ENCODE assay signal across 23 cellular contexts in genomic region chr17:30854146-30854545, GRCh38. TPM values are rescaled to one million over a fixed set of nuclear protein-coding genes. Genes with fewer than 3 reads are reported as not detected.
DNase-seq lines count a peak whose midpoint lies in the region; ATAC-seq, FAIRE-seq and TF ChIP-seq lines count a peak whose summit lies in the region.
"Had no signal": no experiment of that assay in that cellular context is flagged by ENCODE, and none has a peak within 500 bp of the region (broad histone marks: within the 10 kb centered on the region; RNA-seq: fewer than 3 reads in every experiment).

No MANE protein-coding gene starts in this region.

- ATAC-seq in WTC11 = no peak
- no peak for ATAC-seq in Right ventricle myocardium inferior
- ATAC-seq: CD8-positive, alpha-beta T cell; GM12878 had no signal

- POLR2A ChIA-PET in WTC11 (lab: Charles Lee) = interaction anchor here (0.7 kb wide), 1 partner anchor 726 kb away, joined by 3 read pairs; no protein-coding TSS in a partner anchor

- no peak overlapping the region for H3K4me2 ChIP-seq in neural progenitor cell
- H3K4me2 ChIP-seq: BLaER1 had no signal

- H3K27ac ChIP-seq in small intestine (ENCODE audit: low read depth in 1 of 2, low read length in 1 of 2) (no peak overlapping the region), neural progenitor cell (no peak overlapping the region)
- H3K27ac ChIP-seq: BLaER1, C4-2B had no signal

- H3K9ac ChIP-seq in neural progenitor cell = no peak overlapping the region
- H3K9ac ChIP-seq: BLaER1 had no signal

- H3K27ac Mint-ChIP-seq in WTC11 (no peak overlapping the region), neural progenitor cell (no peak overlapping the region)
- H3K27ac Mint-ChIP-seq: B cell; CD4-positive, CD25-positive, alpha-beta regulatory T cell; CD8-positive, alpha-beta T cell; HFFc6 had no signal

- no peak overlapping the region for H2AFZ ChIP-seq in neural progenitor cell (replicated peaks)

- no peaks in the 10 kb centered on the region for H4K20me1 ChIP-seq in neural progenitor cell (ENCODE audit: low read depth)
- H4K20me1 ChIP-seq: BLaER1 had no signal

- no peaks in the 10 kb centered on the region for H3K79me2 ChIP-seq in neural progenitor cell (ENCODE audit: low read depth)

- H3K9me3 ChIP-seq in small intestine (ENCODE audit: control insufficient read depth, low read depth) (no peaks in the 10 kb centered on the region), neural progenitor cell (ENCODE audit: low read depth) (no peaks in the 10 kb centered on the region)
- H3K9me3 ChIP-seq: Caco-2, HAP-1 had no signal

- H3K9me3 Mint-ChIP-seq in WTC11 = no peaks in the 10 kb centered on the region
- no peaks in the 10 kb centered on the region for H3K9me3 Mint-ChIP-seq in neural progenitor cell
- H3K9me3 Mint-ChIP-seq: CD4-positive, CD25-positive, alpha-beta regulatory T cell; CD8-positive, alpha-beta T cell; HFFc6 had no signal

- no peak overlapping the region for H3K4me3 ChIP-seq in small intestine (ENCODE audit: low read depth in 1 of 2, low read length in 2 of 2)
- H3K4me3 ChIP-seq in neural progenitor cell = no peak overlapping the region
- H3K4me3 ChIP-seq: BLaER1, GM12878, HAP-1 had no signal

- H3K36me3 ChIP-seq in small intestine (ENCODE audit: control insufficient read depth in 2 of 2, insufficient read depth in 2 of 2, low read length in 2 of 2) (no peaks in the 10 kb centered on the region), neural progenitor cell (peaks cover 18% of the 10 kb centered on the region)

- peaks cover 46% of the 10 kb centered on the region for H3K36me3 Mint-ChIP-seq in WTC11
- peaks cover 29% of the 10 kb centered on the region for H3K36me3 Mint-ChIP-seq in neural progenitor cell

- H3K4me1 Mint-ChIP-seq in WTC11 (no peaks in the 10 kb centered on the region), neural progenitor cell (no peaks in the 10 kb centered on the region)
- H3K4me1 Mint-ChIP-seq: B cell had no signal

- FAIRE-seq in G401.6 (lab: Jason Lieb, UNC) (peak; percentile 97), frontal cortex (lab: Jason Lieb, UNC) (peak; percentile 97), small intestine (lab: Jason Lieb, UNC) (peak; percentile 98)
- FAIRE-seq: GM12878, GM18507, H54 had no signal

- CTCF ChIA-PET in WTC11 (lab: Charles Lee) = no interaction called here

- peaks cover 8% of the 10 kb centered on the region for H3F3A ChIP-seq in neural progenitor cell (ENCODE audit: low read depth)

- 96 to 100% (median 100%) methylated on average over 3 of the region's 3 CpGs for WGBS in small intestine, 3 donors

- intact Hi-C loops in Right ventricle myocardium inferior (cut with DNase I) = no loop called here

- H3K27me3 Mint-ChIP-seq in WTC11 (ENCODE audit: low read depth) (no peaks in the 10 kb centered on the region), neural progenitor cell (ENCODE audit: insufficient read depth, low read depth) (no peaks in the 10 kb centered on the region)
- H3K27me3 Mint-ChIP-seq: B cell; CD4-positive, CD25-positive, alpha-beta regulatory T cell had no signal

- H3K4me1 ChIP-seq in small intestine (ENCODE audit: control insufficient read depth in 2 of 2, insufficient read depth in 1 of 2, low read depth in 1 of 2, low read length in 1 of 2) (no peaks in the 10 kb centered on the region), neural progenitor cell (no peaks in the 10 kb centered on the region)
- H3K4me1 ChIP-seq: Caco-2, HAP-1 had no signal

- no peak for TF ChIP-seq CTCF in WTC11 (IDR thresholded peaks at IDR 0.05)
- TF ChIP-seq CTCF in neural progenitor cell (IDR thresholded peaks at IDR 0.05) = no peak

- DNase-seq in WTC11 (ENCODE audit: low spot score) = no peak
- DNase-seq in frontal cortex (ENCODE audit: low spot score in 2 of 2) = no peak
- no peak for DNase-seq in small intestine
- DNase-seq in Right ventricle myocardium inferior (ENCODE audit: missing footprints) = no peak
- no peak for DNase-seq in NCI-H2196 treated with DMSO at 0.1 percent for 48 hours (lab: John Stamatoyannopoulos, UW; ENCODE audit: unreplicated experiment)
- DNase-seq in neural progenitor cell (ENCODE audit: low spot score) = no peak
- DNase-seq: 8988T; Caco-2; CD4-positive, CD25-positive, alpha-beta regulatory T cell; CD8-positive, alpha-beta T cell; DMS153; DND-41; GDM1; GOT3; HFFc6 had no signal

- H3K27me3 ChIP-seq in small intestine (ENCODE audit: control insufficient read depth in 2 of 2, insufficient read depth in 2 of 2, low read length in 2 of 2) (no peaks in the 10 kb centered on the region), neural progenitor cell (no peaks in the 10 kb centered on the region)
- H3K27me3 ChIP-seq: BLaER1 had no signal

- no peak overlapping the region for H3K4me3 Mint-ChIP-seq in WTC11
- no peak overlapping the region for H3K4me3 Mint-ChIP-seq in neural progenitor cell
- H3K4me3 Mint-ChIP-seq: B cell; CD4-positive, CD25-positive, alpha-beta regulatory T cell; CD8-positive, alpha-beta T cell; HFFc6 had no signal

TF ChIP-seq in WTC11, 78 proteins besides CTCF, POLR2A, EP300 and RAD21:
- peak; percentile 95 for TF ChIP-seq HMGA2 (CRISPR knock-in tag; IDR thresholded peaks at IDR 0.05)
- no peak for TF ChIP-seq AR (CRISPR knock-in tag; IDR thresholded peaks at IDR 0.05)

RNA-seq across cellular contexts. Expression of gene ATAD5, which starts 22.4 kb away (rescaled TPM):
- total RNA-seq in WTC11 (2021) (24.7 to 26.0 TPM (median 25.0 TPM) in 3 replicates), frontal cortex (8.6 TPM), Right ventricle myocardium inferior (0.65 TPM), neural progenitor cell (ENCODE audit: low replicate concordance) (27.3 and 36.2 TPM in 2 replicates)
- 1 to 10 TPM in 1 of 3 donors, under 1 TPM in 2; 0.22 to 1.4 (median 0.27) TPM for polyA plus RNA-seq in small intestine

RNA-seq across cellular contexts. Expression of gene CRLF3, which starts 29.7 kb away (rescaled TPM):
- total RNA-seq in WTC11 (2021) (17.9 to 21.7 TPM (median 20.6 TPM) in 3 replicates), frontal cortex (15.1 TPM), Right ventricle myocardium inferior (6.4 TPM), neural progenitor cell (ENCODE audit: low replicate concordance) (27.0 and 43.8 TPM in 2 replicates)
- 1 to 10 TPM; 5.6 to 6.1 (median 5.7) TPM for polyA plus RNA-seq in small intestine

RNA-seq across cellular contexts. Expression of gene TEFM, which starts 51.9 kb away (rescaled TPM):
- total RNA-seq in WTC11 (2021) = 11.6 to 12.4 TPM (median 12.3 TPM) in 3 replicates
- 13.0 TPM for total RNA-seq in frontal cortex
- 10 to 100 TPM; 11.2 to 12.9 (median 12.7) TPM for polyA plus RNA-seq in small intestine
- total RNA-seq in Right ventricle myocardium inferior = 15.6 TPM
- total RNA-seq in neural progenitor cell (ENCODE audit: low replicate concordance) = 17.4 TPM in 2 replicates
